In genomic region chr20:63573739-63574131, GRCh38 we compare ENCODE assay signal across 8 cellular contexts. TPM values are rescaled to one million over a fixed set of nuclear protein-coding genes. Genes with fewer than 3 reads are reported as not detected.
DNase-seq lines count a peak whose midpoint lies in the region; ATAC-seq, FAIRE-seq and TF ChIP-seq lines count a peak whose summit lies in the region.

No MANE protein-coding gene starts in this region.

- H3K79me2 ChIP-seq in endothelial cell of umbilical vein (ENCODE audit: control insufficient read depth, insufficient read depth, low read length): peaks cover 5% of the 10 kb centered on the region

- H3K4me3 ChIP-seq in NT2/D1 (ENCODE audit: insufficient read length, low read depth) (peak overlapping the region; percentile 53), endothelial cell of umbilical vein (replicated peaks in 1 of 3; ENCODE audit: insufficient read depth in 1 of 3, low read depth in 1 of 3, low read length in 3 of 3) (peak overlapping the region; percentile 55 to 95 (median 87))

- no peaks in the 10 kb centered on the region for H4K20me1 ChIP-seq in endothelial cell of umbilical vein (replicated peaks; ENCODE audit: control insufficient read depth, extremely low read depth, insufficient read depth, low read length)

- H3K27ac Mint-ChIP-seq in CD14-positive monocyte (peak overlapping the region; percentile 85 to 94 (median 87)), neural crest cell (ENCODE audit: unreplicated experiment) (no peak overlapping the region)

- peak overlapping the region; percentile 72 for H3K27ac ChIP-seq in endothelial cell of umbilical vein (ENCODE audit: insufficient read depth, low read depth, low read length)

- DNase-seq in CD14-positive monocyte (ENCODE audit: low spot score): no peak
- no peak for DNase-seq in NT2/D1 (ENCODE audit: low read depth, low spot score)
- DNase-seq in endothelial cell of umbilical vein (ENCODE audit: low read depth, low spot score): peak; percentile 10
- DNase-seq in neural crest cell (ENCODE audit: low read depth, low spot score): no peak
- DNase-seq in NCI-H748 (lab: John Stamatoyannopoulos, UW; ENCODE audit: unreplicated experiment): no peak
- no peak for DNase-seq in medulla oblongata (ENCODE audit: extremely low spot score)

- H3K4me1 Mint-ChIP-seq in CD14-positive monocyte (peaks cover 17% of the 10 kb centered on the region), neural crest cell (peaks cover 7% of the 10 kb centered on the region)

- H3K9me3 Mint-ChIP-seq in CD14-positive monocyte: peaks cover 0 to 14% (median 0%) of the 10 kb centered on the region in 7 donors
- no peaks in the 10 kb centered on the region for H3K9me3 Mint-ChIP-seq in neural crest cell

- peaks cover 32 to 79% (median 48%) of the 10 kb centered on the region in 3 donors for H3K27me3 Mint-ChIP-seq in CD14-positive monocyte (ENCODE audit: low read depth in 3 of 3)
- H3K27me3 Mint-ChIP-seq in neural crest cell (ENCODE audit: low read depth): no peaks in the 10 kb centered on the region

- no TSS peak for BruUV-seq in endothelial cell of umbilical vein (replicated peaks; lab: Mats Ljungman, UMichigan)

- ATAC-seq in HG02678 (IDR thresholded peaks at IDR 0.05; ENCODE audit: unreplicated experiment) (no peak), HG02763 (IDR thresholded peaks at IDR 0.05; ENCODE audit: unreplicated experiment) (no peak)

- H2AFZ ChIP-seq in endothelial cell of umbilical vein (ENCODE audit: low read depth, low read length): peak overlapping the region; percentile 88

- H3K4me1 ChIP-seq in NT2/D1 (ENCODE audit: insufficient read depth, insufficient read length) (peaks cover 18% of the 10 kb centered on the region), endothelial cell of umbilical vein (ENCODE audit: control insufficient read depth, extremely low read depth, insufficient read depth, low read length) (peaks cover 10% of the 10 kb centered on the region)

- H3K27me3 ChIP-seq in NT2/D1 (ENCODE audit: insufficient read depth, insufficient read length) (no peaks in the 10 kb centered on the region), endothelial cell of umbilical vein (ENCODE audit: control insufficient read depth in 2 of 2, insufficient read depth in 2 of 2, low read length in 2 of 2) (no peaks in the 10 kb centered on the region)

- H3K4me3 Mint-ChIP-seq in CD14-positive monocyte: peak overlapping the region; percentile 88 to 92
- peak overlapping the region; percentile 83 for H3K4me3 Mint-ChIP-seq in neural crest cell

- POLR2A ChIA-PET in endothelial cell of umbilical vein (lab: Charles Lee): interaction anchor here (0.6 to 1.4 kb wide), 7 partner anchors 10 to 400 kb away, joined by 3 to 10 read pairs (median 5); partner anchors contain the start of genes GMEB2 and UCKL1

- TF ChIP-seq POLR2A in endothelial cell of umbilical vein (IDR thresholded peaks at IDR 0.05; ENCODE audit: low read depth, low read length): no peak

- peaks cover 8 to 9% of the 10 kb centered on the region in 2 donors for H3K36me3 Mint-ChIP-seq in CD14-positive monocyte
- no peaks in the 10 kb centered on the region for H3K36me3 Mint-ChIP-seq in neural crest cell (ENCODE audit: low read depth)

- dilution Hi-C loops in endothelial cell of umbilical vein (cut with MboI; ENCODE audit: extremely low pct_ligation_motif_present, low sequenced_read_pairs): no loop called here

- peak overlapping the region; percentile 75 for H3K9ac ChIP-seq in NT2/D1 (ENCODE audit: insufficient read length, low read depth)
- H3K9ac ChIP-seq in endothelial cell of umbilical vein (replicated peaks; ENCODE audit: extremely low read depth, insufficient read depth, low read length): peak overlapping the region; percentile 90

- H3K9me3 ChIP-seq in NT2/D1 (ENCODE audit: insufficient read depth, low read length) (no peaks in the 10 kb centered on the region), endothelial cell of umbilical vein (replicated peaks; ENCODE audit: control insufficient read depth, insufficient read depth, low read length) (no peaks in the 10 kb centered on the region)

- intact Hi-C loops in CD14-positive monocyte (cut with micrococcal nuclease): loop anchor here in 1 of 2 donors (5.0 kb wide), 1 partner anchor 164 kb away; the partner anchor contains the start of genes LIME1 and SLC2A4RG
- intact Hi-C loops in endothelial cell of umbilical vein (cut with micrococcal nuclease): loop anchor here (5.0 kb wide), 1 partner anchor 54 kb away; the partner anchor contains the start of gene GMEB2

- no peak for FAIRE-seq in endothelial cell of umbilical vein (lab: Jason Lieb, UNC)

- peaks cover 33% of the 10 kb centered on the region for H3K36me3 ChIP-seq in NT2/D1 (ENCODE audit: insufficient read depth, insufficient read length, low read length)
- no peaks in the 10 kb centered on the region for H3K36me3 ChIP-seq in endothelial cell of umbilical vein (ENCODE audit: control insufficient read depth in 2 of 2, extremely low read depth in 1 of 2, insufficient read depth in 2 of 2, low read length in 2 of 2)

- no peaks in the 10 kb centered on the region for H3K9me1 ChIP-seq in endothelial cell of umbilical vein (replicated peaks; ENCODE audit: control insufficient read depth, extremely low read depth, insufficient read depth, low read length)

- CTCF ChIA-PET in endothelial cell of umbilical vein (lab: Charles Lee): interaction anchor here (0.6 to 1.6 kb wide), 5 partner anchors 9 to 405 kb away, joined by 3 to 6 read pairs (median 5); no protein-coding TSS in a partner anchor

- TF ChIP-seq CTCF in CD14-positive monocyte (IDR thresholded peaks at IDR 0.05) (no peak), endothelial cell of umbilical vein (IDR thresholded peaks at IDR 0.05; ENCODE audit: extremely low read depth in 1 of 2, insufficient read depth in 1 of 2, low read depth in 1 of 2, low read length in 2 of 2) (no peak), neural crest cell (conservative IDR thresholded peaks at IDR 0.05) (no peak)

- peak overlapping the region; percentile 93 for H3K4me2 ChIP-seq in endothelial cell of umbilical vein (ENCODE audit: insufficient read depth, low read length)

RNA-seq across cellular contexts. Expression of gene HELZ2, which starts 0.3 kb away (rescaled TPM):
- polyA plus RNA-seq in CD14-positive monocyte (1 to 10 TPM; 3.0 to 3.3 TPM), endothelial cell of umbilical vein (10.6 and 16.2 TPM in 2 replicates)
- total RNA-seq in endothelial cell of umbilical vein (29.2 and 33.2 TPM in 2 replicates), neural crest cell (22.3 and 26.5 TPM in 2 replicates)
- 5.4 and 7.9 TPM in 2 replicates for polyA plus RNA-seq in endothelial cell of umbilical vein (2011; cell fraction: cytosol; rRNA removed)
- 16.8 and 18.8 TPM in 2 replicates for polyA plus RNA-seq in endothelial cell of umbilical vein (2011; cell fraction: nucleus; rRNA removed)
- 17.0 and 32.7 TPM in 2 replicates for polyA plus RNA-seq in endothelial cell of umbilical vein (2012)
- polyA minus RNA-seq in endothelial cell of umbilical vein: 37.2 and 43.4 TPM in 2 replicates
- polyA minus RNA-seq in endothelial cell of umbilical vein (2011; cell fraction: cytosol; rRNA and poly(A)+ RNA removed): 33.5 TPM
- polyA minus RNA-seq in endothelial cell of umbilical vein (2011; cell fraction: nucleus; rRNA and poly(A)+ RNA removed): 27.3 and 42.7 TPM in 2 replicates

RNA-seq across cellular contexts. Expression of gene FNDC11, which starts 19.8 kb away (rescaled TPM):
- polyA plus RNA-seq in CD14-positive monocyte: not detected
- 0.51 and 0.71 TPM in 2 replicates for total RNA-seq in endothelial cell of umbilical vein
- polyA plus RNA-seq in endothelial cell of umbilical vein: 1.9 and 3.4 TPM in 2 replicates
- 0.70 and 1.0 TPM in 2 replicates for polyA plus RNA-seq in endothelial cell of umbilical vein (2011; cell fraction: cytosol; rRNA removed)
- 2.7 and 3.0 TPM in 2 replicates for polyA plus RNA-seq in endothelial cell of umbilical vein (2011; cell fraction: nucleus; rRNA removed)
- polyA plus RNA-seq in endothelial cell of umbilical vein (2012): 0.44 and 1.9 TPM in 2 replicates
- polyA minus RNA-seq in endothelial cell of umbilical vein: 0.30 and 0.56 TPM in 2 replicates
- polyA minus RNA-seq in endothelial cell of umbilical vein (2011; cell fraction: cytosol; rRNA and poly(A)+ RNA removed): 0.61 TPM
- 0.38 and 0.96 TPM in 2 replicates for polyA minus RNA-seq in endothelial cell of umbilical vein (2011; cell fraction: nucleus; rRNA and poly(A)+ RNA removed)
- total RNA-seq in neural crest cell: 1.5 and 1.9 TPM in 2 replicates

RNA-seq across cellular contexts. Expression of gene SRMS, which starts 26.2 kb away (rescaled TPM):
- polyA plus RNA-seq in CD14-positive monocyte (not detected), endothelial cell of umbilical vein (not detected in 2 replicates)
- total RNA-seq in endothelial cell of umbilical vein (not detected in 2 replicates), neural crest cell (not detected in 2 replicates)
- polyA plus RNA-seq in endothelial cell of umbilical vein (2011; cell fraction: cytosol; rRNA removed): not detected in 2 replicates
- polyA plus RNA-seq in endothelial cell of umbilical vein (2011; cell fraction: nucleus; rRNA removed): not detected in 2 replicates
- polyA plus RNA-seq in endothelial cell of umbilical vein (2012): not detected in 2 replicates
- not detected in 2 replicates for polyA minus RNA-seq in endothelial cell of umbilical vein
- polyA minus RNA-seq in endothelial cell of umbilical vein (2011; cell fraction: cytosol; rRNA and poly(A)+ RNA removed): 1.0 TPM
- not detected in 2 replicates for polyA minus RNA-seq in endothelial cell of umbilical vein (2011; cell fraction: nucleus; rRNA and poly(A)+ RNA removed)

RNA-seq across cellular contexts. Expression of gene PTK6, which starts 36.6 kb away (rescaled TPM):
- 1 to 10 TPM in 1 of 2 donors, under 1 TPM in 1; 0.66 to 1.5 TPM for polyA plus RNA-seq in CD14-positive monocyte
- 0.18 TPM in 1 of 2 replicates, not detected in the other for total RNA-seq in endothelial cell of umbilical vein
- 0.05 TPM in 1 of 2 replicates, not detected in the other for polyA plus RNA-seq in endothelial cell of umbilical vein
- 0.03 TPM in 1 of 2 replicates, not detected in the other for polyA plus RNA-seq in endothelial cell of umbilical vein (2011; cell fraction: cytosol; rRNA removed)
- polyA plus RNA-seq in endothelial cell of umbilical vein (2011; cell fraction: nucleus; rRNA removed): 0.05 and 0.10 TPM in 2 replicates
- 0.08 TPM in 1 of 2 replicates, not detected in the other for polyA plus RNA-seq in endothelial cell of umbilical vein (2012)
- not detected in 2 replicates for polyA minus RNA-seq in endothelial cell of umbilical vein
- 6.3 TPM for polyA minus RNA-seq in endothelial cell of umbilical vein (2011; cell fraction: cytosol; rRNA and poly(A)+ RNA removed)
- polyA minus RNA-seq in endothelial cell of umbilical vein (2011; cell fraction: nucleus; rRNA and poly(A)+ RNA removed): not detected in 2 replicates
- total RNA-seq in neural crest cell: not detected in 2 replicates

RNA-seq across cellular contexts. Expression of gene GMEB2, which starts 53.2 kb away (rescaled TPM):
- polyA plus RNA-seq in CD14-positive monocyte (1 to 10 TPM; 2.7 to 3.8 TPM), endothelial cell of umbilical vein (12.7 and 13.4 TPM in 2 replicates)
- total RNA-seq in endothelial cell of umbilical vein (12.1 and 14.1 TPM in 2 replicates), neural crest cell (14.6 and 15.2 TPM in 2 replicates)
- polyA plus RNA-seq in endothelial cell of umbilical vein (2011; cell fraction: cytosol; rRNA removed): 9.6 and 11.3 TPM in 2 replicates
- 14.4 and 14.8 TPM in 2 replicates for polyA plus RNA-seq in endothelial cell of umbilical vein (2011; cell fraction: nucleus; rRNA removed)
- 6.2 and 8.2 TPM in 2 replicates for polyA plus RNA-seq in endothelial cell of umbilical vein (2012)
- polyA minus RNA-seq in endothelial cell of umbilical vein: 8.6 and 10.4 TPM in 2 replicates
- polyA minus RNA-seq in endothelial cell of umbilical vein (2011; cell fraction: cytosol; rRNA and poly(A)+ RNA removed): 8.4 TPM
- polyA minus RNA-seq in endothelial cell of umbilical vein (2011; cell fraction: nucleus; rRNA and poly(A)+ RNA removed): 6.0 and 6.2 TPM in 2 replicates
